17 cellular contexts compared by ENCODE assay signal in the genomic region with DNA sequence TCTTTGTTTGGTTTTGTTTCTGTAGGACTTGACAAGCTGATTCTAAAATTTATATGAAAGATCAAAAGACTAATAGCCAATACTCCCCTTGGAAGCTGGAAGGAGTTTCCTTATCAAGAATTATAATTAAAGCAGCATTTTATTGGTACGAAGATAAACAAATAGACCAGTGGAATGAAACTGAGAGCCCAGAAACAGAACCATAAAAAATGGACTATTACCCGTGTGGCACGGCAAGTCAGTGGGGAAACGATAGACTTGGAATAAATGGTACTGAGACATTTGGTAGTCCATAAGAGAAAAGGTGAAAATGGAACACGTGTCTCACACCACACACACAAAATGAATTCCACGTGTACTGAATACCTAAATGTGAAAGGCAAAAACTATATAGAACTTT.
"Had no signal": no experiment of that assay in that cellular context is flagged by ENCODE, and none has a peak within 500 bp of the region (broad histone marks: within the 10 kb centered on the region; RNA-seq: fewer than 3 reads in every experiment).

No MANE protein-coding gene starts in this region.

- H3K9me3 Mint-ChIP-seq: activated T-helper 1 cell treated with anti-CD3 and anti-CD28 coated beads, Interleukin-12 subunit alpha, Interleukin-12 subunit beta, Interleukin-2, Interleukin-4 antibody, amounts not matched to agents 30 ng/mL and 10 ng/mL and 1 ng/mL, durations not matched to agents 14 hours and 24 hours and 36 hours; stimulated activated naive CD8-positive, alpha-beta T cell treated with anti-CD3 and anti-CD28 coated beads, Interleukin-15, amount 100 ng/mL, for 72 hours had no signal

- H3K27ac ChIP-seq: gastrocnemius medialis, left ventricle myocardium inferior, suprapubic skin, vagina, WERI-Rb-1 had no signal

- H3K4me3 Mint-ChIP-seq: activated T-helper 1 cell treated with anti-CD3 and anti-CD28 coated beads, Interleukin-12 subunit alpha, Interleukin-12 subunit beta, Interleukin-2, Interleukin-4 antibody, amounts not matched to agents 30 ng/mL and 10 ng/mL and 1 ng/mL, durations not matched to agents 14 hours and 24 hours and 36 hours had no signal

- H3K27me3 Mint-ChIP-seq: stimulated activated naive CD8-positive, alpha-beta T cell treated with anti-CD3 and anti-CD28 coated beads, Interleukin-15, amount 100 ng/mL, for 72 hours had no signal

- H3K9me3 ChIP-seq: gastrocnemius medialis, left ventricle myocardium inferior, suprapubic skin, vagina had no signal

- H3K4me1 ChIP-seq: gastrocnemius medialis had no signal

- H3K4me3 ChIP-seq: gastrocnemius medialis, left ventricle myocardium inferior, suprapubic skin, vagina had no signal

- H3K36me3 ChIP-seq: WERI-Rb-1 had no signal

- DNase-seq: activated CD4-positive, alpha-beta T cell treated with anti-CD3 and anti-CD28 coated beads for 1 hour; activated CD8-positive, alpha-beta memory T cell treated with anti-CD3 and anti-CD28 coated beads, Interleukin-2, amount 50 U/mL, for 4 hours; activated naive CD4-positive, alpha-beta T cell; effector CD4-positive, alpha-beta T cell; gastrocnemius medialis; head of caudate nucleus; left ventricle myocardium inferior; occipital lobe; posterior cingulate gyrus; retina; stimulated activated CD4-positive, alpha-beta T cell treated with anti-CD3 and anti-CD28 coated beads, Interleukin-1b, Interleukin-23, amount 100 ng/mL, for 48 hours; stimulated activated CD8-positive, alpha-beta memory T cell treated with anti-CD3 and anti-CD28 coated beads, Interleukin-4, amount 100 ng/mL, for 48 hours; WERI-Rb-1 had no signal

- H3K27me3 ChIP-seq: gastrocnemius medialis, suprapubic skin, vagina had no signal

- ATAC-seq: gastrocnemius medialis had no signal
